ENCODE assay signal across 8 cellular contexts in genomic region chr6:2634151-2634964, GRCh38.
DNase-seq lines count a peak whose midpoint lies in the region; ATAC-seq and TF ChIP-seq lines count a peak whose summit lies in the region.

No MANE protein-coding gene starts in this region.

- H2BK12ac ChIP-seq in neuronal stem cell (ENCODE audit: low read length): no peak overlapping the region

- no peak overlapping the region for H4K91ac ChIP-seq in neuronal stem cell (ENCODE audit: low read depth, low read length, poor library complexity)

- H3K4me3 ChIP-seq in LNCaP clone FGC (ENCODE audit: low read depth, low read length) (peak overlapping the region; percentile 29), SJCRH30 (peak overlapping the region; percentile 36), gastroesophageal sphincter (peak overlapping the region; percentile 20 to 62), neuronal stem cell (ENCODE audit: low read length in 2 of 2) (peak overlapping the region; percentile 40 to 71), stomach smooth muscle (ENCODE audit: low read length in 2 of 2) (peak overlapping the region; percentile 23 to 67)

- H2BK15ac ChIP-seq in neuronal stem cell (ENCODE audit: low read length): no peak overlapping the region

- no peaks in the 10 kb centered on the region for H3K79me1 ChIP-seq in neuronal stem cell (ENCODE audit: low read depth, low read length)

- H3K9me3 ChIP-seq in SJCRH30 (replicated peaks): no peaks in the 10 kb centered on the region
- H3K9me3 ChIP-seq in gastroesophageal sphincter: no peaks in the 10 kb centered on the region
- no peaks in the 10 kb centered on the region for H3K9me3 ChIP-seq in neuronal stem cell (replicated peaks in 1 of 2; ENCODE audit: control insufficient read depth in 2 of 2, insufficient read depth in 1 of 2, low read depth in 1 of 2, low read length in 2 of 2)
- no peaks in the 10 kb centered on the region for H3K9me3 ChIP-seq in stomach smooth muscle (ENCODE audit: control insufficient read depth in 2 of 2, low read length in 2 of 2)

- peak overlapping the region; percentile 40 for H3K14ac ChIP-seq in neuronal stem cell (ENCODE audit: low read length)

- H3K4me2 ChIP-seq in neuronal stem cell (ENCODE audit: insufficient read depth, low read length, poor library complexity, severe bottlenecking): peak overlapping the region; percentile 71

- ATAC-seq in GM21528 (IDR thresholded peaks at IDR 0.05; ENCODE audit: low FRiP score, unreplicated experiment) (peak; percentile 86), gastroesophageal sphincter (peak; percentile 91)

- H3K27me3 ChIP-seq in SJCRH30 (no peaks in the 10 kb centered on the region), gastroesophageal sphincter (no peaks in the 10 kb centered on the region), neuronal stem cell (ENCODE audit: control insufficient read depth in 3 of 3, insufficient read depth in 3 of 3, low read depth in 1 of 3, low read length in 3 of 3) (peaks cover 0 to 17% (median 0%) of the 10 kb centered on the region in 3 experiments), stomach smooth muscle (ENCODE audit: control insufficient read depth in 1 of 2, insufficient read depth in 2 of 2, low read length in 2 of 2) (no peaks in the 10 kb centered on the region)

- no peak for TF ChIP-seq POLR2A in gastroesophageal sphincter (IDR thresholded peaks at IDR 0.05)

- H3K9ac ChIP-seq in neuronal stem cell (ENCODE audit: low read depth, low read length, poor library complexity): no peak overlapping the region
- H3K9ac ChIP-seq in stomach smooth muscle (ENCODE audit: low read length in 2 of 2): peak overlapping the region; percentile 23 to 58

- no peak overlapping the region for H2BK120ac ChIP-seq in neuronal stem cell (ENCODE audit: low read depth, low read length)

- H3K23ac ChIP-seq in neuronal stem cell (ENCODE audit: low read depth, low read length, poor library complexity): peak overlapping the region; percentile 62

- peak; percentile 96 for TF ChIP-seq CTCF in LNCaP clone FGC (IDR thresholded peaks at IDR 0.05; ENCODE audit: control insufficient read depth, extremely low read depth, insufficient read depth)
- peak; percentile 96 to 100 (median 98) for TF ChIP-seq CTCF in gastroesophageal sphincter (IDR thresholded peaks at IDR 0.05)

- TF ChIP-seq EP300 in gastroesophageal sphincter (IDR thresholded peaks at IDR 0.05): no peak

- DNase-seq in CMK (ENCODE audit: low read depth) (peak; percentile 62), LNCaP clone FGC (ENCODE audit: low read depth) (no peak), SJCRH30 (peak; percentile 63 to 81), neuronal stem cell (ENCODE audit: low spot score) (peak; percentile 77)
- DNase-seq in activated naive CD4-positive, alpha-beta T cell (lab: John Stamatoyannopoulos, UW): peak; percentile 62 to 82 (median 78)

- WGBS in gastroesophageal sphincter (ENCODE audit: low coverage in 1 of 2), 2 donors: 0 to 4% methylated on average over 1 to 11 of the region's 65 CpGs
- no CpG with 5 or more reads among the region's 65 CpGs for WGBS in neuronal stem cell (ENCODE audit: extremely low coverage in 2 of 2, insufficient read length in 2 of 2, insufficient replicate concordance in 1 of 2), 2 donors

- peak overlapping the region; percentile 92 for H3K18ac ChIP-seq in neuronal stem cell (ENCODE audit: low read length)

- H3K27ac ChIP-seq in SJCRH30 (no peak overlapping the region), gastroesophageal sphincter (peak overlapping the region; percentile 10 to 83 (median 78)), neuronal stem cell (replicated peaks; ENCODE audit: low read length) (no peak overlapping the region), stomach smooth muscle (ENCODE audit: low read length) (peak overlapping the region; percentile 46)

- no peak overlapping the region for H4K8ac ChIP-seq in neuronal stem cell (ENCODE audit: low read depth, low read length)

- no peak overlapping the region for H2BK5ac ChIP-seq in neuronal stem cell (ENCODE audit: low read length)

- no peak overlapping the region for H2AK5ac ChIP-seq in neuronal stem cell (ENCODE audit: low read depth, low read length)

- H3K4ac ChIP-seq in neuronal stem cell (ENCODE audit: low read length): peak overlapping the region; percentile 81

- no peaks in the 10 kb centered on the region for H3K36me3 ChIP-seq in SJCRH30
- no peaks in the 10 kb centered on the region for H3K36me3 ChIP-seq in gastroesophageal sphincter
- no peaks in the 10 kb centered on the region for H3K36me3 ChIP-seq in neuronal stem cell (replicated peaks in 1 of 2; ENCODE audit: control insufficient read depth in 2 of 2, insufficient read depth in 2 of 2, low read length in 2 of 2)
- H3K36me3 ChIP-seq in stomach smooth muscle (ENCODE audit: control insufficient read depth in 2 of 2, insufficient read depth in 2 of 2, low read length in 2 of 2): no peaks in the 10 kb centered on the region

- H2AFZ ChIP-seq in neuronal stem cell (ENCODE audit: low read length): peak overlapping the region; percentile 98

- H3K4me1 ChIP-seq in SJCRH30 (peaks cover 17% of the 10 kb centered on the region), gastroesophageal sphincter (peaks cover 0 to 49% (median 21%) of the 10 kb centered on the region in 3 donors), neuronal stem cell (ENCODE audit: control insufficient read depth in 2 of 2, insufficient read depth in 1 of 2, low read depth in 1 of 2, low read length in 2 of 2) (peaks cover 0 to 2% of the 10 kb centered on the region in 2 donors), stomach smooth muscle (ENCODE audit: control insufficient read depth, insufficient read depth, low read length) (peaks cover 38% of the 10 kb centered on the region)

Comparison
In these comparisons a context has a peak if more than half of its experiments do, and no peak if none do; other contexts are left out.
1. H3K27ac ChIP-seq: peak in gastroesophageal sphincter (4 of 4) and stomach smooth muscle (single experiment); none in SJCRH30 (single experiment) and neuronal stem cell (single experiment).
2. Peak in every context shown above with its lines, with median percentiles within 50 percentile points of each other: H3K4me3 ChIP-seq.